In the genomic region with DNA sequence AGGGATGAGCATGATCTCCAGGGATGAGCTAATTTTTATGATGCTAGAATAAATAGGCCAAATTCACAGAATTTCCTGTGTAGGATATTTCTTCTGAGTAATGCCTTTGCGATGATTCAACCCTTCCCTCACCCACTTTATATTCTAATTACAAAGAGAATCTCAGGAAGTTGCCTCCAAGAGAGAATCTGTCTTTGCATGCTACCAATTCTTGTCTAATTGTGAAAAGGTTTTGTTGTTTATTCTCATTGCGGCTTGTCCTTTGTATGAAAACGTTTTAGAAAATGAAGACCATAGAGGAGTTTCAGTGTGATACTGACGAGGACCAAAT, we compare ENCODE assay signal across 17 cellular contexts. TPM values are rescaled to one million over a fixed set of nuclear protein-coding genes. Genes with fewer than 3 reads are reported as not detected.
DNase-seq lines count a peak whose midpoint lies in the region; ATAC-seq, FAIRE-seq and TF ChIP-seq lines count a peak whose summit lies in the region.
"Had no signal": no experiment of that assay in that cellular context is flagged by ENCODE, and none has a peak within 500 bp of the region (broad histone marks: within the 10 kb centered on the region; RNA-seq: fewer than 3 reads in every experiment).

No MANE protein-coding gene starts in this region.

- H3K9ac ChIP-seq in keratinocyte (ENCODE audit: control insufficient read depth, extremely low read depth, insufficient read depth, low read length), result peak overlapping the region; percentile 39

- dilution Hi-C loops in keratinocyte (cut with MboI; ENCODE audit: extremely low pct_ligation_motif_present, low sequenced_read_pairs), result no loop called here

- TF ChIP-seq POLR2A in sigmoid colon (IDR thresholded peaks at IDR 0.05) (no peak), gastroesophageal sphincter (IDR thresholded peaks at IDR 0.05) (no peak)

- no peak for TF ChIP-seq EP300 in sigmoid colon (IDR thresholded peaks at IDR 0.05)
- no peak for TF ChIP-seq EP300 in gastroesophageal sphincter (IDR thresholded peaks at IDR 0.05)

- H3K4me1 ChIP-seq in keratinocyte (ENCODE audit: control insufficient read depth, extremely low read depth, insufficient read depth, low read length) (peaks cover 32% of the 10 kb centered on the region), sigmoid colon (no peaks in the 10 kb centered on the region), gastroesophageal sphincter (no peaks in the 10 kb centered on the region)
- H3K4me1 ChIP-seq: Caco-2 had no signal

- intact Hi-C loops in sigmoid colon (cut with DNase I), result no loop called here

- WGBS in sigmoid colon, 2 donors, result 80 to 85% methylated on average over 4 of the region's 4 CpGs
- 55 to 69% methylated on average over 4 of the region's 4 CpGs for WGBS in gastroesophageal sphincter (ENCODE audit: low coverage in 1 of 2), 2 donors

- H3K36me3 ChIP-seq in keratinocyte (ENCODE audit: control insufficient read depth in 2 of 2, extremely low read depth in 1 of 2, insufficient read depth in 2 of 2, low read length in 2 of 2) (no peaks in the 10 kb centered on the region), sigmoid colon (no peaks in the 10 kb centered on the region), gastroesophageal sphincter (no peaks in the 10 kb centered on the region)
- H3K36me3 ChIP-seq: thoracic aorta had no signal

- H3K9me1 ChIP-seq in keratinocyte (ENCODE audit: control insufficient read depth, extremely low read depth, insufficient read depth, low read length), result no peaks in the 10 kb centered on the region

- no peaks in the 10 kb centered on the region for H3K79me2 ChIP-seq in keratinocyte (ENCODE audit: control insufficient read depth, insufficient read depth, low read length)

- DNase-seq in COLO829 (ENCODE audit: low spot score), result peak; percentile 78
- DNase-seq in HS-5 (ENCODE audit: low read depth), result peak; percentile 54
- peak; percentile 25 for DNase-seq in amniotic stem cell (lab: John Stamatoyannopoulos, UW)
- peak; percentile 35 for DNase-seq in keratinocyte (ENCODE audit: low read depth, low spot score)
- DNase-seq in sigmoid colon, result no peak
- no peak for DNase-seq in D341Med (ENCODE audit: low spot score)
- DNase-seq: activated B cell treated with CpG ODN at 0.5 μM for 24 hours; activated naive CD8-positive, alpha-beta T cell treated with anti-CD3 and anti-CD28 coated beads, Interleukin-2, amount 10 ng/mL, durations not matched to agents 7 days and 5 days; Caco-2; effector CD4-positive, alpha-beta T cell; H9; NCI-H1436; posterior cingulate gyrus had no signal

- TF ChIP-seq CTCF in keratinocyte (optimal IDR thresholded peaks at IDR 0.05 in 1 of 3, IDR thresholded peaks at IDR 0.05 in 1 of 3, conservative IDR thresholded peaks at IDR 0.05 in 1 of 3; ENCODE audit: extremely low read depth in 1 of 3, insufficient read depth in 2 of 3, low read length in 3 of 3) (no peak), sigmoid colon (IDR thresholded peaks at IDR 0.05) (no peak), gastroesophageal sphincter (IDR thresholded peaks at IDR 0.05) (no peak)

- H2AFZ ChIP-seq in keratinocyte (ENCODE audit: control insufficient read depth, low read length), result peak overlapping the region; percentile 73

- FAIRE-seq in keratinocyte (lab: Jason Lieb, UNC), result peak; percentile 41
- FAIRE-seq: GM12878 had no signal

- peak overlapping the region; percentile 73 for H3K27ac ChIP-seq in keratinocyte (ENCODE audit: control insufficient read depth, insufficient read depth, low read length)
- no peak overlapping the region for H3K27ac ChIP-seq in sigmoid colon
- no peak overlapping the region for H3K27ac ChIP-seq in gastroesophageal sphincter
- H3K27ac ChIP-seq: thoracic aorta had no signal

- no peak for ATAC-seq in HG03457 (IDR thresholded peaks at IDR 0.05; ENCODE audit: unreplicated experiment)
- ATAC-seq in gastroesophageal sphincter, result no peak
- ATAC-seq: GM12878 had no signal

- no peaks in the 10 kb centered on the region for H4K20me1 ChIP-seq in keratinocyte (ENCODE audit: control insufficient read depth, extremely low read depth, insufficient read depth, low read length)

- peak overlapping the region; percentile 78 for H3K4me2 ChIP-seq in keratinocyte (ENCODE audit: control insufficient read depth, extremely low read depth, insufficient read depth, low read depth, low read length)

- H3K27me3 ChIP-seq in keratinocyte (ENCODE audit: control insufficient read depth, extremely low read depth, insufficient read depth, low read length) (no peaks in the 10 kb centered on the region), sigmoid colon (peaks cover 0 to 8% (median 0%) of the 10 kb centered on the region in 3 donors), gastroesophageal sphincter (peaks cover 5% of the 10 kb centered on the region)

- H3K4me3 ChIP-seq in keratinocyte (ENCODE audit: control insufficient read depth in 2 of 3, extremely low read depth in 1 of 3, insufficient read depth in 2 of 3, low read depth in 1 of 3, low read length in 3 of 3), result peak overlapping the region in 2 of 3 experiments; percentile 25
- H3K4me3 ChIP-seq in sigmoid colon, result no peak overlapping the region
- no peak overlapping the region for H3K4me3 ChIP-seq in gastroesophageal sphincter
- H3K4me3 ChIP-seq: GM12878, thoracic aorta had no signal

- no peaks in the 10 kb centered on the region for H3K9me3 ChIP-seq in keratinocyte (ENCODE audit: control insufficient read depth, low read depth, low read length)
- H3K9me3 ChIP-seq in sigmoid colon, result no peaks in the 10 kb centered on the region
- no peaks in the 10 kb centered on the region for H3K9me3 ChIP-seq in gastroesophageal sphincter
- H3K9me3 ChIP-seq: Caco-2, thoracic aorta had no signal

RNA-seq across cellular contexts. Expression of a gene that starts 6.3 kb away (rescaled TPM):
- 0.22 to 0.60 TPM (median 0.39 TPM) in 3 replicates for polyA plus RNA-seq in keratinocyte
- 2.0 TPM for polyA plus RNA-seq in keratinocyte (2011; ENCODE audit: low read depth)
- 0.11 and 0.17 TPM in 2 replicates for polyA plus RNA-seq in keratinocyte (2011; cell fraction: cytosol; rRNA removed)
- 0.64 and 0.74 TPM in 2 replicates for polyA plus RNA-seq in keratinocyte (2011; cell fraction: nucleus; rRNA removed)
- 0.36 and 1.6 TPM in 2 replicates for polyA plus RNA-seq in keratinocyte (2012; ENCODE audit: low replicate concordance)
- 0.13 to 0.43 TPM in 2 of 3 replicates, not detected in the other for polyA minus RNA-seq in keratinocyte
- not detected for polyA minus RNA-seq in keratinocyte (2011; cell fraction: cytosol; rRNA and poly(A)+ RNA removed)
- polyA minus RNA-seq in keratinocyte (2011; cell fraction: nucleus; rRNA and poly(A)+ RNA removed), result not detected in 2 replicates
- not detected for total RNA-seq in sigmoid colon
- not detected for polyA plus RNA-seq in sigmoid colon
- total RNA-seq in gastroesophageal sphincter, result not detected
- total RNA-seq: activated B cell treated with CpG ODN at 0.5 μM for 24 hours, Caco-2, GM12878, H9, thoracic aorta had no signal

RNA-seq across cellular contexts. Expression of a gene that starts 12.7 kb away (rescaled TPM):
- polyA plus RNA-seq in keratinocyte (not detected in 3 replicates), sigmoid colon (under 1 TPM in 1 of 3 donors, not detected in 2; 0.16 TPM)
- 1.2 TPM for polyA plus RNA-seq in keratinocyte (2011; ENCODE audit: low read depth)
- 0.11 TPM in 1 of 2 replicates, not detected in the other for polyA plus RNA-seq in keratinocyte (2011; cell fraction: cytosol; rRNA removed)
- polyA plus RNA-seq in keratinocyte (2011; cell fraction: nucleus; rRNA removed), result 0.28 and 0.36 TPM in 2 replicates
- 0.55 TPM in 1 of 2 replicates, not detected in the other for polyA plus RNA-seq in keratinocyte (2012; ENCODE audit: low replicate concordance)
- 0.13 to 0.23 TPM in 2 of 3 replicates, not detected in the other for polyA minus RNA-seq in keratinocyte
- polyA minus RNA-seq in keratinocyte (2011; cell fraction: cytosol; rRNA and poly(A)+ RNA removed), result not detected
- polyA minus RNA-seq in keratinocyte (2011; cell fraction: nucleus; rRNA and poly(A)+ RNA removed), result not detected in 2 replicates
- total RNA-seq in sigmoid colon (not detected), gastroesophageal sphincter (not detected)
- total RNA-seq: activated B cell treated with CpG ODN at 0.5 μM for 24 hours; activated naive CD8-positive, alpha-beta T cell treated with anti-CD3 and anti-CD28 coated beads, Interleukin-2, amount 10 ng/mL, durations not matched to agents 7 days and 5 days; Caco-2; GM12878; H9; thoracic aorta had no signal

RNA-seq across cellular contexts. Expression of a gene that starts 47.4 kb away (rescaled TPM):
- polyA plus RNA-seq in keratinocyte (165 to 226 TPM (median 202 TPM) in 3 replicates), sigmoid colon (100 to 1,000 TPM in 1 of 3 donors, 10 to 100 TPM in 2; 61.3 to 136 (median 89.8) TPM)
- 303 TPM for polyA plus RNA-seq in keratinocyte (2011; ENCODE audit: low read depth)
- 124 and 240 TPM in 2 replicates for polyA plus RNA-seq in keratinocyte (2011; cell fraction: cytosol; rRNA removed)
- polyA plus RNA-seq in keratinocyte (2011; cell fraction: nucleus; rRNA removed), result 328 and 366 TPM in 2 replicates
- polyA plus RNA-seq in keratinocyte (2012; ENCODE audit: low replicate concordance), result 177 and 511 TPM in 2 replicates
- 120 to 141 TPM (median 124 TPM) in 3 replicates for polyA minus RNA-seq in keratinocyte
- polyA minus RNA-seq in keratinocyte (2011; cell fraction: cytosol; rRNA and poly(A)+ RNA removed), result 141 TPM
- 105 and 108 TPM in 2 replicates for polyA minus RNA-seq in keratinocyte (2011; cell fraction: nucleus; rRNA and poly(A)+ RNA removed)
- total RNA-seq in sigmoid colon (10 to 100 TPM; 10.2 to 17.1 (median 14.9) TPM), gastroesophageal sphincter (10 to 100 TPM in 3 of 4 donors, 1 to 10 TPM in 1; 6.1 to 27.6 (median 12.0) TPM)

Comparison
In these comparisons a context has a peak if more than half of its experiments do, and no peak if none do; other contexts are left out.
1. DNase-seq: peak in COLO829 (single experiment), HS-5 (single experiment), amniotic stem cell (single experiment) and keratinocyte (single experiment); none in sigmoid colon (single experiment) and D341Med (single experiment).
2. H3K4me3 ChIP-seq: peak in keratinocyte (2 of 3); none in sigmoid colon (0 of 4) and gastroesophageal sphincter (0 of 2).